In genomic region chr6:31900917-31901414, GRCh38 we compare ENCODE assay signal across 1 cellular context.
TF ChIP-seq lines count a peak whose summit lies in the region.

No MANE protein-coding gene starts in this region.

TF ChIP-seq in GM12878, 131 proteins besides CTCF, POLR2A, EP300 and RAD21:
- TF ChIP-seq PBX3 (IDR thresholded peaks at IDR 0.05; ENCODE audit: insufficient replicate concordance, low read depth, low read length) (no peak), RELB (IDR thresholded peaks at IDR 0.05; ENCODE audit: low read depth) (no peak), ETV6 (conservative IDR thresholded peaks at IDR 0.05 in 1 of 2, IDR thresholded peaks at IDR 0.05 in 1 of 2; ENCODE audit: borderline replicate concordance in 1 of 2, low read depth in 1 of 2) (no peak), SP1 (IDR thresholded peaks at IDR 0.05; ENCODE audit: low read depth, low read length) (no peak), ATF2 (IDR thresholded peaks at IDR 0.05; ENCODE audit: low read length) (no peak), POLR2AphosphoS2 (IDR thresholded peaks at IDR 0.05; ENCODE audit: low read depth, low read length) (0 out of 2 replicates have a peak, but pooled peaks have one; percentile 17), MTA2 (IDR thresholded peaks at IDR 0.05; ENCODE audit: low read depth) (no peak), HCFC1 (IDR thresholded peaks at IDR 0.05; ENCODE audit: low read length) (no peak), SMARCA5 (IDR thresholded peaks at IDR 0.05) (0 out of 2 replicates have a peak, but pooled peaks have one; percentile 16), IKZF1 (conservative IDR thresholded peaks at IDR 0.05) (no peak), NFXL1 (IDR thresholded peaks at IDR 0.05; ENCODE audit: borderline replicate concordance) (no peak)
